8 cellular contexts compared by ENCODE assay signal in genomic region chrX:13658602-13659001, GRCh38. TPM values are rescaled to one million over a fixed set of nuclear protein-coding genes. Genes with fewer than 3 reads are reported as not detected.
A peak's percentile ranks its signal among the peaks of the same experiment; 100 is the strongest.
DNase-seq lines count a peak whose midpoint lies in the region; ATAC-seq and TF ChIP-seq lines count a peak whose summit lies in the region.

No MANE protein-coding gene starts in this region.

- H3F3A ChIP-seq in PC-9 (ENCODE audit: insufficient read depth, low read depth): peaks cover 20% of the 10 kb centered on the region

- no peaks in the 10 kb centered on the region for H3K9me3 Mint-ChIP-seq in CD8-positive, alpha-beta memory T cell

- H4K20me1 ChIP-seq in PC-9 (ENCODE audit: insufficient read depth): no peaks in the 10 kb centered on the region

- ATAC-seq in lung (ENCODE audit: insufficient read depth, low FRiP score): no peak
- ATAC-seq in HG03175 (IDR thresholded peaks at IDR 0.05; ENCODE audit: unreplicated experiment): no peak

- peak overlapping the region; percentile 24 to 90 (median 74) for H3K27ac Mint-ChIP-seq in CD8-positive, alpha-beta memory T cell

- intact Hi-C loops in PC-9 (cut with micrococcal nuclease; ENCODE audit: unreplicated experiment): loop anchor here (1.0 to 2.0 kb wide), 4 partner anchors 33 to 374 kb away; partner anchors contain the start of genes OFD1 and TRAPPC2
- intact Hi-C loops in colonic mucosa (cut with DNase I): loop anchor here (5.0 kb wide), 2 partner anchors 74 to 89 kb away; partner anchors contain the start of genes OFD1 and TRAPPC2

- H2AFZ ChIP-seq in PC-9: no peak overlapping the region

- H3K4me1 ChIP-seq in CD8-positive, alpha-beta memory T cell (ENCODE audit: insufficient read depth, low read length): peaks cover 19% of the 10 kb centered on the region
- H3K4me1 ChIP-seq in PC-9 (replicated peaks; ENCODE audit: insufficient read depth) (peaks cover 24% of the 10 kb centered on the region), colonic mucosa (peaks cover 6% of the 10 kb centered on the region), lung (ENCODE audit: control insufficient read depth in 2 of 2, insufficient read depth in 2 of 2, low read length in 2 of 2) (no peaks in the 10 kb centered on the region)

- peak overlapping the region; percentile 74 for H3K4me2 ChIP-seq in PC-9

- TF ChIP-seq CTCF in PC-9 (conservative IDR thresholded peaks at IDR 0.05): peak; percentile 84
- TF ChIP-seq CTCF in colonic mucosa (IDR thresholded peaks at IDR 0.05): peak; percentile 68
- TF ChIP-seq CTCF in lung (IDR thresholded peaks at IDR 0.05; ENCODE audit: control extremely low read depth, extremely low read depth): peak; percentile 49

- CTCF ChIA-PET in CD8-positive, alpha-beta memory T cell (lab: Charles Lee): interaction anchor here (0.9 to 1.5 kb wide), 2 partner anchors 77 to 373 kb away, joined by 4 to 5 read pairs; no protein-coding TSS in a partner anchor
- CTCF ChIA-PET in PC-9 (lab: Charles Lee): interaction anchor here (1.6 kb wide), 1 partner anchor 11 kb away, joined by 3 read pairs; no protein-coding TSS in a partner anchor

- POLR2A ChIA-PET in CD8-positive, alpha-beta memory T cell (lab: Charles Lee): interaction anchor here (0.5 kb wide), 1 partner anchor 33 kb away, joined by 6 read pairs; no protein-coding TSS in a partner anchor
- POLR2A ChIA-PET in PC-9 (lab: Charles Lee; ENCODE audit: unreplicated experiment): no interaction called here

- no peaks in the 10 kb centered on the region for H3K27me3 Mint-ChIP-seq in CD8-positive, alpha-beta memory T cell

- H3K4me1 Mint-ChIP-seq in CD8-positive, alpha-beta memory T cell: peaks cover 19 to 36% (median 27%) of the 10 kb centered on the region in 3 donors

- H3K27me3 ChIP-seq in CD8-positive, alpha-beta memory T cell (ENCODE audit: insufficient read depth, low read length, poor library complexity, severe bottlenecking): no peaks in the 10 kb centered on the region
- H3K27me3 ChIP-seq in PC-9 (ENCODE audit: insufficient read depth, low read depth): no peaks in the 10 kb centered on the region
- H3K27me3 ChIP-seq in colonic mucosa: no peaks in the 10 kb centered on the region
- H3K27me3 ChIP-seq in lung (ENCODE audit: control insufficient read depth, insufficient read depth): no peaks in the 10 kb centered on the region

- H3K4me3 ChIP-seq in CD8-positive, alpha-beta memory T cell (ENCODE audit: low read length): no peak overlapping the region
- H3K4me3 ChIP-seq in PC-9 (peak overlapping the region; percentile 42; the same call in 1 of the 2 replicates), colonic mucosa (no peak overlapping the region), lung (no peak overlapping the region)

- H3K9ac ChIP-seq in colonic mucosa (ENCODE audit: low read depth in 2 of 2, low read length in 2 of 2): no peak overlapping the region

- no peak overlapping the region for H3K27ac ChIP-seq in CD8-positive, alpha-beta memory T cell (ENCODE audit: low read depth, low read length)
- peak overlapping the region; percentile 91 for H3K27ac ChIP-seq in PC-9
- no peak overlapping the region for H3K27ac ChIP-seq in colonic mucosa
- no peak overlapping the region for H3K27ac ChIP-seq in lung (ENCODE audit: low read depth in 1 of 2, low read length in 1 of 2)

- H3K36me3 ChIP-seq in CD8-positive, alpha-beta memory T cell (ENCODE audit: insufficient read depth, low read length): peaks cover 5% of the 10 kb centered on the region
- H3K36me3 ChIP-seq in PC-9 (ENCODE audit: low read depth) (no peaks in the 10 kb centered on the region), colonic mucosa (no peaks in the 10 kb centered on the region), lung (ENCODE audit: control insufficient read depth in 2 of 2, insufficient read depth in 2 of 2, low read length in 2 of 2) (peaks cover 0 to 2% of the 10 kb centered on the region in 2 donors)

- H3K9me3 ChIP-seq in CD8-positive, alpha-beta memory T cell (ENCODE audit: low read length): no peaks in the 10 kb centered on the region
- no peaks in the 10 kb centered on the region for H3K9me3 ChIP-seq in PC-9 (ENCODE audit: insufficient read depth, low read depth)
- no peaks in the 10 kb centered on the region for H3K9me3 ChIP-seq in colonic mucosa
- no peaks in the 10 kb centered on the region for H3K9me3 ChIP-seq in lung (ENCODE audit: control insufficient read depth in 2 of 2, insufficient read depth in 1 of 2, low read length in 1 of 2)

- BruUV-seq in PC-9 (replicated peaks; lab: Mats Ljungman, UMichigan): no TSS peak

- WGBS in lung, 2 donors: 7 to 8% methylated on average over 2 of the region's 2 CpGs

- H3K9me2 ChIP-seq in PC-9 (ENCODE audit: insufficient read depth): no peaks in the 10 kb centered on the region

- H3K4me3 Mint-ChIP-seq in CD8-positive, alpha-beta memory T cell: peak overlapping the region in 3 of 7 donors; percentile 14 to 41 (median 25)

- peak in 2 of 5 donors; percentile 58 to 64 for DNase-seq in CD8-positive, alpha-beta memory T cell
- DNase-seq in HCEC 1CT: peak; percentile 34
- DNase-seq in PC-9: peak in 1 of 2 experiments; percentile 52
- DNase-seq in colonic mucosa: peak; percentile 33
- DNase-seq in lung (ENCODE audit: low spot score): no peak
- DNase-seq in mesenteric fat pad (ENCODE audit: low spot score): no peak
- no peak for DNase-seq in activated CD4-positive, alpha-beta T cell treated with anti-CD3 and anti-CD28 coated beads, Interleukin-2, amount 50 U/mL, for 1 hour

- H3K36me3 Mint-ChIP-seq in CD8-positive, alpha-beta memory T cell: peaks cover 11 to 61% (median 24%) of the 10 kb centered on the region in 3 donors

- 0 out of 2 replicates have a peak, but pooled peaks cover 5% of the 10 kb centered on the region for H3K79me2 ChIP-seq in PC-9 (ENCODE audit: low read depth)

RNA-seq across cellular contexts. Expression of gene TCEANC, which starts 5.7 kb away (rescaled TPM):
- total RNA-seq in CD8-positive, alpha-beta memory T cell: 1 to 10 TPM; 2.7 to 3.4 TPM
- 10.3 TPM for polyA plus RNA-seq in CD8-positive, alpha-beta memory T cell
- total RNA-seq in PC-9 (2021) (0.96 and 1.2 TPM in 2 replicates), colonic mucosa (1 to 10 TPM; 2.9 to 3.5 TPM), lung (1 to 10 TPM; 3.2 to 6.7 TPM), mesenteric fat pad (2.9 TPM)
- polyA plus RNA-seq in lung: 1 to 10 TPM in 1 of 2 donors, under 1 TPM in 1; 0.94 to 2.2 TPM

RNA-seq across cellular contexts. Expression of gene RAB9A, which starts 30.3 kb away (rescaled TPM):
- total RNA-seq in CD8-positive, alpha-beta memory T cell: 10 to 100 TPM; 27.1 to 32.8 TPM
- 48.1 TPM for polyA plus RNA-seq in CD8-positive, alpha-beta memory T cell
- total RNA-seq in PC-9 (2021): 26.7 and 30.7 TPM in 2 replicates
- 10 to 100 TPM; 23.0 to 67.1 TPM for total RNA-seq in colonic mucosa
- 10 to 100 TPM; 21.2 to 38.4 TPM for total RNA-seq in lung
- polyA plus RNA-seq in lung: 10 to 100 TPM; 21.9 to 23.6 TPM
- total RNA-seq in mesenteric fat pad: 41.7 TPM

Comparison
In these comparisons a context has a peak if more than half of its experiments do, and no peak if none do; other contexts are left out.
1. DNase-seq: peak in HCEC 1CT (single experiment) and colonic mucosa (single experiment); none in lung (single experiment), mesenteric fat pad (single experiment) and activated CD4-positive, alpha-beta T cell treated with anti-CD3 and anti-CD28 coated beads, Interleukin-2, amount 50 U/mL, for 1 hour (single experiment).
2. Peak in every context shown above with its lines, with median percentiles within 50 percentile points of each other: CTCF ChIP-seq.